In genomic region chr5:157343842-157344790, GRCh38 we compare ENCODE assay signal across 14 cellular contexts.
DNase-seq lines count a peak whose midpoint lies in the region; ATAC-seq and TF ChIP-seq lines count a peak whose summit lies in the region.
"Had no signal": no experiment of that assay in that cellular context is flagged by ENCODE, and none has a peak within 500 bp of the region (broad histone marks: within the 10 kb centered on the region; RNA-seq: fewer than 3 reads in every experiment).

No MANE protein-coding gene starts in this region.

- no peaks in the 10 kb centered on the region for H3K27me3 ChIP-seq in thyroid gland
- H3K27me3 ChIP-seq in tibial nerve = no peaks in the 10 kb centered on the region
- H3K27me3 ChIP-seq in Caco-2 (replicated peaks; ENCODE audit: control insufficient read depth, insufficient read depth, low read length) = no peaks in the 10 kb centered on the region

- H3K9me3 ChIP-seq in thyroid gland (no peaks in the 10 kb centered on the region), tibial nerve (no peaks in the 10 kb centered on the region), Caco-2 (no peaks in the 10 kb centered on the region)

- intact Hi-C loops in activated T-helper 2 cell treated with anti-CD3 and anti-CD28 coated beads, Interferon-gamma antibody, Interleukin-2, Interleukin-4, amounts not matched to agents 10 μg/mL and 5 μg/mL and 100 μg/mL, durations not matched to agents 14 hours and 24 hours and 36 hours (cut with micrococcal nuclease) = loop anchor here (5.0 kb wide), 2 partner anchors 133 to 398 kb away; partner anchors contain the start of gene LSM11
- intact Hi-C loops in thyroid gland (cut with DNase I) (no loop called here), Caco-2 (cut with micrococcal nuclease; ENCODE audit: unreplicated experiment) (no loop called here)

- peaks cover 29% of the 10 kb centered on the region for H3K4me1 Mint-ChIP-seq in activated T-helper 2 cell treated with anti-CD3 and anti-CD28 coated beads, Interferon-gamma antibody, Interleukin-2, Interleukin-4, amounts not matched to agents 10 μg/mL and 5 μg/mL and 100 μg/mL, durations not matched to agents 14 hours and 24 hours and 36 hours (ENCODE audit: low read depth)
- no peaks in the 10 kb centered on the region for H3K4me1 Mint-ChIP-seq in Caco-2 (ENCODE audit: low read depth, unreplicated experiment)

- ATAC-seq in HG03039 (IDR thresholded peaks at IDR 0.05; ENCODE audit: unreplicated experiment) = no peak
- ATAC-seq: GM12878, sciatic nerve had no signal

- H3K36me3 ChIP-seq in thyroid gland = no peaks in the 10 kb centered on the region
- H3K36me3 ChIP-seq in tibial nerve = peaks cover 0 to 48% (median 0%) of the 10 kb centered on the region in 3 donors
- H3K36me3 ChIP-seq in Caco-2 (ENCODE audit: control insufficient read depth, insufficient read depth, low read length) = no peaks in the 10 kb centered on the region

- TF ChIP-seq CTCF in thyroid gland (IDR thresholded peaks at IDR 0.05) (no peak), tibial nerve (IDR thresholded peaks at IDR 0.05) (no peak), Caco-2 (IDR thresholded peaks at IDR 0.05; ENCODE audit: insufficient read depth in 1 of 2, low read depth in 1 of 2, low read length in 1 of 2, severe bottlenecking in 1 of 2, unreplicated experiment in 1 of 2) (no peak)

- H3K4me3 ChIP-seq in thyroid gland (replicated peaks in 1 of 3) (no peak overlapping the region), tibial nerve (no peak overlapping the region), Caco-2 (ENCODE audit: low read depth, low read length) (no peak overlapping the region)
- H3K4me3 ChIP-seq: GM12878 had no signal

- no peak overlapping the region for H3K4me3 Mint-ChIP-seq in activated T-helper 2 cell treated with anti-CD3 and anti-CD28 coated beads, Interferon-gamma antibody, Interleukin-2, Interleukin-4, amounts not matched to agents 10 μg/mL and 5 μg/mL and 100 μg/mL, durations not matched to agents 14 hours and 24 hours and 36 hours (ENCODE audit: low read depth)
- no peak overlapping the region for H3K4me3 Mint-ChIP-seq in Caco-2 (ENCODE audit: unreplicated experiment)

- H3K36me3 Mint-ChIP-seq in activated T-helper 2 cell treated with anti-CD3 and anti-CD28 coated beads, Interferon-gamma antibody, Interleukin-2, Interleukin-4, amounts not matched to agents 10 μg/mL and 5 μg/mL and 100 μg/mL, durations not matched to agents 14 hours and 24 hours and 36 hours (ENCODE audit: low read depth) = peaks cover 91% of the 10 kb centered on the region
- H3K36me3 Mint-ChIP-seq in Caco-2 (ENCODE audit: insufficient read depth, unreplicated experiment) = no peaks in the 10 kb centered on the region

- peak in 2 of 3 donors; percentile 28 to 40 for DNase-seq in stimulated activated CD4-positive, alpha-beta T cell treated with anti-CD3 and anti-CD28 coated beads, Interleukin-12 subunit alpha, Interleukin-12 subunit beta, amount 100 ng/mL, for 48 hours (ENCODE audit: low read depth in 2 of 3, low spot score in 1 of 3)
- DNase-seq in stimulated activated CD4-positive, alpha-beta T cell treated with anti-CD3 and anti-CD28 coated beads, Interleukin-2, amount 100 ng/mL, for 48 hours = no peak
- no peak for DNase-seq in activated T-helper 2 cell treated with anti-CD3 and anti-CD28 coated beads, Interferon-gamma antibody, Interleukin-2, Interleukin-4, amounts not matched to agents 10 μg/mL and 5 μg/mL and 100 μg/mL, durations not matched to agents 14 hours and 24 hours and 36 hours (ENCODE audit: low spot score)
- DNase-seq in lung microvascular endothelial cell (ENCODE audit: low read depth in 2 of 2) (peak; percentile 11 to 53), thyroid gland (peak; percentile 78 to 83), tibial nerve (ENCODE audit: low spot score in 2 of 2) (no peak), Caco-2 (no peak)
- DNase-seq: foreskin fibroblast, NCI-H1092, NCI-H526 treated with DMSO at 0.1 percent for 48 hours, SIG-M5 had no signal

- CTCF ChIA-PET in Caco-2 (lab: Charles Lee) = interaction anchor here (0.7 to 2.2 kb wide), 4 partner anchors 10 to 120 kb away, joined by 3 to 12 read pairs (median 4); no protein-coding TSS in a partner anchor

- no peak for TF ChIP-seq POLR2A in thyroid gland (IDR thresholded peaks at IDR 0.05)
- no peak for TF ChIP-seq POLR2A in tibial nerve (IDR thresholded peaks at IDR 0.05)

- POLR2A ChIA-PET in Caco-2 (lab: Charles Lee) = no interaction called here

- no peaks in the 10 kb centered on the region for H3K27me3 Mint-ChIP-seq in activated T-helper 2 cell treated with anti-CD3 and anti-CD28 coated beads, Interferon-gamma antibody, Interleukin-2, Interleukin-4, amounts not matched to agents 10 μg/mL and 5 μg/mL and 100 μg/mL, durations not matched to agents 14 hours and 24 hours and 36 hours (ENCODE audit: low read depth)
- peaks cover 6% of the 10 kb centered on the region for H3K27me3 Mint-ChIP-seq in Caco-2 (ENCODE audit: insufficient read depth, unreplicated experiment)

- H3K27ac ChIP-seq in thyroid gland = peak overlapping the region; percentile 70 to 87 (median 79)
- peak overlapping the region in 1 of 4 donors; percentile 47 for H3K27ac ChIP-seq in tibial nerve

- no peaks in the 10 kb centered on the region for H3K9me3 Mint-ChIP-seq in activated T-helper 2 cell treated with anti-CD3 and anti-CD28 coated beads, Interferon-gamma antibody, Interleukin-2, Interleukin-4, amounts not matched to agents 10 μg/mL and 5 μg/mL and 100 μg/mL, durations not matched to agents 14 hours and 24 hours and 36 hours
- H3K9me3 Mint-ChIP-seq in Caco-2 (ENCODE audit: unreplicated experiment) = peaks cover 9% of the 10 kb centered on the region

- no TSS peak for BruUV-seq in Caco-2 (replicated peaks; lab: Mats Ljungman, UMichigan)

- H3K4me1 ChIP-seq in thyroid gland (peaks cover 24 to 39% of the 10 kb centered on the region in 2 donors), tibial nerve (peaks cover 0 to 3% (median 0%) of the 10 kb centered on the region in 4 donors), Caco-2 (no peaks in the 10 kb centered on the region)

- TF ChIP-seq EP300 in tibial nerve (IDR thresholded peaks at IDR 0.05) = no peak

- 80% methylated on average over 14 of the region's 14 CpGs for WGBS in thyroid gland, 2 donors
- 91% methylated on average over 14 of the region's 14 CpGs for WGBS in tibial nerve, 2 donors

- peak overlapping the region; percentile 69 for H3K27ac Mint-ChIP-seq in activated T-helper 2 cell treated with anti-CD3 and anti-CD28 coated beads, Interferon-gamma antibody, Interleukin-2, Interleukin-4, amounts not matched to agents 10 μg/mL and 5 μg/mL and 100 μg/mL, durations not matched to agents 14 hours and 24 hours and 36 hours
- no peak overlapping the region for H3K27ac Mint-ChIP-seq in Caco-2 (ENCODE audit: unreplicated experiment)

Comparison
In these comparisons a context has a peak if more than half of its experiments do, and no peak if none do; other contexts are left out.
1. DNase-seq: peak in stimulated activated CD4-positive, alpha-beta T cell treated with anti-CD3 and anti-CD28 coated beads, Interleukin-12 subunit alpha, Interleukin-12 subunit beta, amount 100 ng/mL, for 48 hours (2 of 3), lung microvascular endothelial cell (2 of 2) and thyroid gland (2 of 2); none in stimulated activated CD4-positive, alpha-beta T cell treated with anti-CD3 and anti-CD28 coated beads, Interleukin-2, amount 100 ng/mL, for 48 hours (0 of 2), activated T-helper 2 cell treated with anti-CD3 and anti-CD28 coated beads, Interferon-gamma antibody, Interleukin-2, Interleukin-4, amounts not matched to agents 10 μg/mL and 5 μg/mL and 100 μg/mL, durations not matched to agents 14 hours and 24 hours and 36 hours (single experiment), tibial nerve (0 of 2) and Caco-2 (0 of 2).